In the genomic region with DNA sequence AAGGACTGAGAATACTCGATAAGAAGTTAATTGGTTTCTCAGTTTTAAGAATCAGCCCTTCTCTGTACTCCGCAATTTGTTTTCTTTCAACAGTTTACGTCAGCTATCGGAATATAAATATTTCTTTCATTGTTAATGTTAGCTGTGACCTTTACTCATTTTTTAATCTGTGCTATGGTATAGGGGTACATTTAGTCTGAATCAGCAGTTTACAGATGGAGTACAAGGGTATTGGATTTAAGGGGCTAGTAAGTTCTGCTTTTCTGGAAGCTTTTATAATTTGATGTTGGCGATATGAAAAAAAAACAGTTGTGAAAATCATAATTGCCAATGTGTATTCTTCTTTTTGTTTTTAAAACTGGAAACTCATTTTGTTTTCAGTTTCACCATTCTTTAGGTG, we compare ENCODE assay signal across 9 cellular contexts.
"Had no signal": no experiment of that assay in that cellular context is flagged by ENCODE, and none has a peak within 500 bp of the region (broad histone marks: within the 10 kb centered on the region; RNA-seq: fewer than 3 reads in every experiment).

No MANE protein-coding gene starts in this region.

- H3K4me1 ChIP-seq: HAP-1 had no signal

- H3K9ac ChIP-seq: GM23248, KMS-11 had no signal

- H3K27ac ChIP-seq: GM23248, HL-60, KMS-11 had no signal

- DNase-seq: GM23248, GOT3, H7, HFFc6, Karpas-422 had no signal

- H2AFZ ChIP-seq: GM23248 had no signal

- H3K4me2 ChIP-seq: KMS-11 had no signal

- ATAC-seq: HCT116 had no signal

- H3K4me3 ChIP-seq: GM23248, HAP-1 had no signal

- H3K9me3 ChIP-seq: HAP-1 had no signal
